9 cellular contexts compared by ENCODE assay signal in genomic region chr17:55527520-55528118, GRCh38. TPM values are rescaled to one million over a fixed set of nuclear protein-coding genes. Genes with fewer than 3 reads are reported as not detected.
A peak's percentile ranks its signal among the peaks of the same experiment; 100 is the strongest.
DNase-seq lines count a peak whose midpoint lies in the region; ATAC-seq and TF ChIP-seq lines count a peak whose summit lies in the region.
"Had no signal": no experiment of that assay in that cellular context is flagged by ENCODE, and none has a peak within 500 bp of the region (broad histone marks: within the 10 kb centered on the region; RNA-seq: fewer than 3 reads in every experiment).

No MANE protein-coding gene starts in this region.

- H3K36me3 ChIP-seq in Loucy (ENCODE audit: insufficient read depth, low read length) (no peaks in the 10 kb centered on the region), cardiac muscle cell (no peaks in the 10 kb centered on the region), sigmoid colon (no peaks in the 10 kb centered on the region), colonic mucosa (no peaks in the 10 kb centered on the region)

- intact Hi-C loops in sigmoid colon (cut with DNase I): loop anchor here (1.0 to 5.0 kb wide), 3 partner anchors 80 to 191 kb away; no protein-coding TSS in a partner anchor
- intact Hi-C loops in colonic mucosa (cut with DNase I): loop anchor here (2.0 to 5.0 kb wide), 3 partner anchors 75 to 241 kb away; no protein-coding TSS in a partner anchor

- peak; percentile 47 for DNase-seq in GM03348 (ENCODE audit: low spot score)
- DNase-seq in SW480 (ENCODE audit: low spot score): peak; percentile 37
- DNase-seq in cardiac muscle cell (ENCODE audit: low read depth in 1 of 2, low spot score in 1 of 2): peak; percentile 69 to 80
- no peak for DNase-seq in sigmoid colon
- DNase-seq in NCI-H1105 treated with DMSO at 0.1 percent for 48 hours (lab: John Stamatoyannopoulos, UW): no peak
- DNase-seq in colonic mucosa: no peak

- ATAC-seq in GM18870 (IDR thresholded peaks at IDR 0.05; ENCODE audit: unreplicated experiment): no peak

- no peak overlapping the region for H2AFZ ChIP-seq in Loucy (ENCODE audit: low read length)

- H3K9me3 ChIP-seq in Loucy (ENCODE audit: insufficient read depth, low read depth, low read length) (no peaks in the 10 kb centered on the region), cardiac muscle cell (ENCODE audit: low read depth) (no peaks in the 10 kb centered on the region), sigmoid colon (no peaks in the 10 kb centered on the region), colonic mucosa (no peaks in the 10 kb centered on the region)

- no peaks in the 10 kb centered on the region for H3K4me1 ChIP-seq in Loucy (ENCODE audit: insufficient read depth, low read length, poor library complexity, severe bottlenecking)
- no peaks in the 10 kb centered on the region for H3K4me1 ChIP-seq in cardiac muscle cell (ENCODE audit: low read depth)
- H3K4me1 ChIP-seq in sigmoid colon: no peaks in the 10 kb centered on the region
- no peaks in the 10 kb centered on the region for H3K4me1 ChIP-seq in colonic mucosa

- TF ChIP-seq CTCF in Loucy (conservative IDR thresholded peaks at IDR 0.05; ENCODE audit: low read length): peak; percentile 69
- peak; percentile 78 for TF ChIP-seq CTCF in cardiac muscle cell (IDR thresholded peaks at IDR 0.05; ENCODE audit: low read depth, low read length)
- TF ChIP-seq CTCF in sigmoid colon (IDR thresholded peaks at IDR 0.05): peak; percentile 30 to 71 (median 38)
- no peak for TF ChIP-seq CTCF in colonic mucosa (IDR thresholded peaks at IDR 0.05)

- no peak for TF ChIP-seq POLR2A in sigmoid colon (IDR thresholded peaks at IDR 0.05)

- H3K9ac ChIP-seq in Loucy (ENCODE audit: low read depth, low read length, poor library complexity, severe bottlenecking): no peak overlapping the region
- H3K9ac ChIP-seq in colonic mucosa (ENCODE audit: low read depth in 2 of 2, low read length in 2 of 2): no peak overlapping the region

- H4K20me1 ChIP-seq in Loucy (ENCODE audit: insufficient read depth, low read length, poor library complexity, severe bottlenecking): no peaks in the 10 kb centered on the region

- WGBS in sigmoid colon, 2 donors: 77 to 79% methylated on average over 5 of the region's 5 CpGs

- H3K79me2 ChIP-seq in Loucy (ENCODE audit: insufficient read depth, low read length): no peaks in the 10 kb centered on the region

- TF ChIP-seq EP300 in sigmoid colon (IDR thresholded peaks at IDR 0.05): no peak

- no peak overlapping the region for H3K4me3 ChIP-seq in Loucy (ENCODE audit: low read length, poor library complexity, severe bottlenecking)
- no peak overlapping the region for H3K4me3 ChIP-seq in cardiac muscle cell
- no peak overlapping the region for H3K4me3 ChIP-seq in sigmoid colon
- H3K4me3 ChIP-seq in colonic mucosa: no peak overlapping the region
- H3K4me3 ChIP-seq: skin epidermis had no signal

- no peaks in the 10 kb centered on the region for H3K9me2 ChIP-seq in Loucy (replicated peaks; ENCODE audit: low read depth, low read length)

- no peak overlapping the region for H3K27ac ChIP-seq in cardiac muscle cell
- no peak overlapping the region for H3K27ac ChIP-seq in sigmoid colon
- H3K27ac ChIP-seq in colonic mucosa: no peak overlapping the region

- no peak overlapping the region for H3K4me2 ChIP-seq in Loucy (ENCODE audit: low read depth, low read length, poor library complexity, severe bottlenecking)

- H3F3A ChIP-seq in Loucy (ENCODE audit: low read depth): no peaks in the 10 kb centered on the region

- H3K27me3 ChIP-seq in Loucy (ENCODE audit: insufficient read depth, low read length, poor library complexity, severe bottlenecking) (no peaks in the 10 kb centered on the region), cardiac muscle cell (no peaks in the 10 kb centered on the region), sigmoid colon (no peaks in the 10 kb centered on the region), colonic mucosa (no peaks in the 10 kb centered on the region)

RNA-seq across cellular contexts. Expression of gene SMIM36, which starts 16.4 kb away (rescaled TPM):
- total RNA-seq in cardiac muscle cell (not detected in 2 replicates), sigmoid colon (not detected), colonic mucosa (not detected)
- polyA plus RNA-seq in cardiac muscle cell (not detected in 2 replicates), sigmoid colon (not detected)

Comparison
In these comparisons a context has a peak if more than half of its experiments do, and no peak if none do; other contexts are left out.
1. DNase-seq: peak in GM03348 (single experiment), SW480 (single experiment) and cardiac muscle cell (2 of 2); none in sigmoid colon (single experiment), NCI-H1105 treated with DMSO at 0.1 percent for 48 hours (single experiment) and colonic mucosa (single experiment).